1 cellular context compared by ENCODE assay signal in the genomic region with DNA sequence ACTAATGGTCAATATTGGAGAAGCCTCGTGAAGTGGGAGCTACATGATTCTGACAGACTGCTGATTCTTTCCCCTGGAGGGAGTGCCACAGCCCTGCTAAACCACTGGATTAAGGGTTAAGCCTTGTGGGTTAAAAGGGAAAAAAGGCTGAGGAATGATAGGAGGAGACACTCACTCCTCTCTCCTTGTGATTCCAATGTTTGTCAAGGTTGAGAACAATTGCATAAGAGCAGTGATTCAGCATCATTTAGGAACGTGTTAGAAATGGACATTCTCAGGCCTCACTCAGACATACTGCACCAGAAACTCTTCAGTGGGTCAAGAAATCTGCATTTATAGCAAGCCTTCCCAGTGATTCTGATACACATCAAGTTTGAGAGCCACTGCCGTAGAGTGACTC.
TF ChIP-seq lines count a peak whose summit lies in the region.

No MANE protein-coding gene starts in this region.

TF ChIP-seq in H1, 55 proteins besides CTCF, POLR2A, EP300 and RAD21:
- TF ChIP-seq CBX5 (IDR thresholded peaks at IDR 0.05; ENCODE audit: low read depth, low read length), result no peak
- TF ChIP-seq ASH2L (IDR thresholded peaks at IDR 0.05; ENCODE audit: low read length), result no peak
- TF ChIP-seq, protein P1, sequence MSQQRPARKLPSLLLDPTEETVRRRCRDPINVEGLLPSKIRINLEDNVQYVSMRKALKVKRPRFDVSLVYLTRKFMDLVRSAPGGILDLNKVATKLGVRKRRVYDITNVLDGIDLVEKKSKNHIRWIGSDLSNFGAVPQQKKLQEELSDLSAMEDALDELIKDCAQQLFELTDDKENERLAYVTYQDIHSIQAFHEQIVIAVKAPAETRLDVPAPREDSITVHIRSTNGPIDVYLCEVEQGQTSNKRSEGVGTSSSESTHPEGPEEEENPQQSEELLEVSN (IDR thresholded peaks at IDR 0.05), result no peak
- no peak for TF ChIP-seq CHD1 (IDR thresholded peaks at IDR 0.05; ENCODE audit: low read depth, low read length)
- no peak for TF ChIP-seq SAP30 (IDR thresholded peaks at IDR 0.05; ENCODE audit: insufficient read depth, insufficient replicate concordance, low read length)
- TF ChIP-seq HDAC2 (IDR thresholded peaks at IDR 0.05; ENCODE audit: borderline replicate concordance in 1 of 2, low read depth in 2 of 2, low read length in 2 of 2), result no peak
- no peak for TF ChIP-seq RBBP5 (IDR thresholded peaks at IDR 0.05; ENCODE audit: borderline replicate concordance, low read depth, low read length)
- no peak for TF ChIP-seq CREB1 (IDR thresholded peaks at IDR 0.05)
- TF ChIP-seq KDM5A (IDR thresholded peaks at IDR 0.05; ENCODE audit: low read length), result no peak
- TF ChIP-seq GTF2F1 (IDR thresholded peaks at IDR 0.05; ENCODE audit: borderline replicate concordance, low read depth, low read length), result no peak
- TF ChIP-seq ZNF274 (IDR thresholded peaks at IDR 0.05; ENCODE audit: borderline replicate concordance, extremely low read depth, low read length), result no peak
- TF ChIP-seq KDM1A (IDR thresholded peaks at IDR 0.05; ENCODE audit: borderline replicate concordance, low read length), result no peak
- TF ChIP-seq SIRT6 (IDR thresholded peaks at IDR 0.05; ENCODE audit: low read length), result no peak
- TF ChIP-seq, protein P2, sequence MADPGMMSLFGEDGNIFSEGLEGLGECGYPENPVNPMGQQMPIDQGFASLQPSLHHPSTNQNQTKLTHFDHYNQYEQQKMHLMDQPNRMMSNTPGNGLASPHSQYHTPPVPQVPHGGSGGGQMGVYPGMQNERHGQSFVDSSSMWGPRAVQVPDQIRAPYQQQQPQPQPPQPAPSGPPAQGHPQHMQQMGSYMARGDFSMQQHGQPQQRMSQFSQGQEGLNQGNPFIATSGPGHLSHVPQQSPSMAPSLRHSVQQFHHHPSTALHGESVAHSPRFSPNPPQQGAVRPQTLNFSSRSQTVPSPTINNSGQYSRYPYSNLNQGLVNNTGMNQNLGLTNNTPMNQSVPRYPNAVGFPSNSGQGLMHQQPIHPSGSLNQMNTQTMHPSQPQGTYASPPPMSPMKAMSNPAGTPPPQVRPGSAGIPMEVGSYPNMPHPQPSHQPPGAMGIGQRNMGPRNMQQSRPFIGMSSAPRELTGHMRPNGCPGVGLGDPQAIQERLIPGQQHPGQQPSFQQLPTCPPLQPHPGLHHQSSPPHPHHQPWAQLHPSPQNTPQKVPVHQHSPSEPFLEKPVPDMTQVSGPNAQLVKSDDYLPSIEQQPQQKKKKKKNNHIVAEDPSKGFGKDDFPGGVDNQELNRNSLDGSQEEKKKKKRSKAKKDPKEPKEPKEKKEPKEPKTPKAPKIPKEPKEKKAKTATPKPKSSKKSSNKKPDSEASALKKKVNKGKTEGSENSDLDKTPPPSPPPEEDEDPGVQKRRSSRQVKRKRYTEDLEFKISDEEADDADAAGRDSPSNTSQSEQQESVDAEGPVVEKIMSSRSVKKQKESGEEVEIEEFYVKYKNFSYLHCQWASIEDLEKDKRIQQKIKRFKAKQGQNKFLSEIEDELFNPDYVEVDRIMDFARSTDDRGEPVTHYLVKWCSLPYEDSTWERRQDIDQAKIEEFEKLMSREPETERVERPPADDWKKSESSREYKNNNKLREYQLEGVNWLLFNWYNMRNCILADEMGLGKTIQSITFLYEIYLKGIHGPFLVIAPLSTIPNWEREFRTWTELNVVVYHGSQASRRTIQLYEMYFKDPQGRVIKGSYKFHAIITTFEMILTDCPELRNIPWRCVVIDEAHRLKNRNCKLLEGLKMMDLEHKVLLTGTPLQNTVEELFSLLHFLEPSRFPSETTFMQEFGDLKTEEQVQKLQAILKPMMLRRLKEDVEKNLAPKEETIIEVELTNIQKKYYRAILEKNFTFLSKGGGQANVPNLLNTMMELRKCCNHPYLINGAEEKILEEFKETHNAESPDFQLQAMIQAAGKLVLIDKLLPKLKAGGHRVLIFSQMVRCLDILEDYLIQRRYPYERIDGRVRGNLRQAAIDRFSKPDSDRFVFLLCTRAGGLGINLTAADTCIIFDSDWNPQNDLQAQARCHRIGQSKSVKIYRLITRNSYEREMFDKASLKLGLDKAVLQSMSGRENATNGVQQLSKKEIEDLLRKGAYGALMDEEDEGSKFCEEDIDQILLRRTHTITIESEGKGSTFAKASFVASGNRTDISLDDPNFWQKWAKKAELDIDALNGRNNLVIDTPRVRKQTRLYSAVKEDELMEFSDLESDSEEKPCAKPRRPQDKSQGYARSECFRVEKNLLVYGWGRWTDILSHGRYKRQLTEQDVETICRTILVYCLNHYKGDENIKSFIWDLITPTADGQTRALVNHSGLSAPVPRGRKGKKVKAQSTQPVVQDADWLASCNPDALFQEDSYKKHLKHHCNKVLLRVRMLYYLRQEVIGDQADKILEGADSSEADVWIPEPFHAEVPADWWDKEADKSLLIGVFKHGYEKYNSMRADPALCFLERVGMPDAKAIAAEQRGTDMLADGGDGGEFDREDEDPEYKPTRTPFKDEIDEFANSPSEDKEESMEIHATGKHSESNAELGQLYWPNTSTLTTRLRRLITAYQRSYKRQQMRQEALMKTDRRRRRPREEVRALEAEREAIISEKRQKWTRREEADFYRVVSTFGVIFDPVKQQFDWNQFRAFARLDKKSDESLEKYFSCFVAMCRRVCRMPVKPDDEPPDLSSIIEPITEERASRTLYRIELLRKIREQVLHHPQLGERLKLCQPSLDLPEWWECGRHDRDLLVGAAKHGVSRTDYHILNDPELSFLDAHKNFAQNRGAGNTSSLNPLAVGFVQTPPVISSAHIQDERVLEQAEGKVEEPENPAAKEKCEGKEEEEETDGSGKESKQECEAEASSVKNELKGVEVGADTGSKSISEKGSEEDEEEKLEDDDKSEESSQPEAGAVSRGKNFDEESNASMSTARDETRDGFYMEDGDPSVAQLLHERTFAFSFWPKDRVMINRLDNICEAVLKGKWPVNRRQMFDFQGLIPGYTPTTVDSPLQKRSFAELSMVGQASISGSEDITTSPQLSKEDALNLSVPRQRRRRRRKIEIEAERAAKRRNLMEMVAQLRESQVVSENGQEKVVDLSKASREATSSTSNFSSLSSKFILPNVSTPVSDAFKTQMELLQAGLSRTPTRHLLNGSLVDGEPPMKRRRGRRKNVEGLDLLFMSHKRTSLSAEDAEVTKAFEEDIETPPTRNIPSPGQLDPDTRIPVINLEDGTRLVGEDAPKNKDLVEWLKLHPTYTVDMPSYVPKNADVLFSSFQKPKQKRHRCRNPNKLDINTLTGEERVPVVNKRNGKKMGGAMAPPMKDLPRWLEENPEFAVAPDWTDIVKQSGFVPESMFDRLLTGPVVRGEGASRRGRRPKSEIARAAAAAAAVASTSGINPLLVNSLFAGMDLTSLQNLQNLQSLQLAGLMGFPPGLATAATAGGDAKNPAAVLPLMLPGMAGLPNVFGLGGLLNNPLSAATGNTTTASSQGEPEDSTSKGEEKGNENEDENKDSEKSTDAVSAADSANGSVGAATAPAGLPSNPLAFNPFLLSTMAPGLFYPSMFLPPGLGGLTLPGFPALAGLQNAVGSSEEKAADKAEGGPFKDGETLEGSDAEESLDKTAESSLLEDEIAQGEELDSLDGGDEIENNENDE (IDR thresholded peaks at IDR 0.05; ENCODE audit: insufficient replicate concordance, low read length), result no peak
- no peak for TF ChIP-seq NANOG (IDR thresholded peaks at IDR 0.05; ENCODE audit: insufficient read depth, low read depth, low read length, poor library complexity, severe bottlenecking)
- no peak for TF ChIP-seq CHD2 (IDR thresholded peaks at IDR 0.05; ENCODE audit: low read length)
TF ChIP-seq in H1: peak in this region for 0.
